13 cellular contexts compared by ENCODE assay signal in genomic region chr4:76726141-76726540, GRCh38.
"Had no signal": no experiment of that assay in that cellular context is flagged by ENCODE, and none has a peak within 500 bp of the region (broad histone marks: within the 10 kb centered on the region; RNA-seq: fewer than 3 reads in every experiment).

No MANE protein-coding gene starts in this region.

- DNase-seq: activated naive CD4-positive, alpha-beta T cell treated with anti-CD3 and anti-CD28 coated beads, Interleukin-2, amount 50 U/mL, for 16 hours; activated T-cell treated with anti-CD3 and anti-CD28 coated beads, Interleukin-2, amount 50 U/mL, for 1 hour; adrenal gland; central memory CD4-positive, alpha-beta T cell; effector CD8-positive, alpha-beta T cell; midbrain; thyroid gland had no signal

- H3K4me2 ChIP-seq: smooth muscle cell had no signal

- H3K27me3 ChIP-seq: adrenal gland, gastroesophageal sphincter, right atrium auricular region, thyroid gland, vagina had no signal

- H3K4me1 ChIP-seq: adrenal gland, vagina had no signal

- H3K27ac ChIP-seq: adrenal gland, coronary artery, gastroesophageal sphincter, right atrium auricular region, thyroid gland, vagina had no signal

- H3K9me3 ChIP-seq: adrenal gland, gastroesophageal sphincter, right atrium auricular region, thyroid gland, vagina had no signal

- H3K36me3 ChIP-seq: adrenal gland, gastroesophageal sphincter, right atrium auricular region, thyroid gland, vagina had no signal

- H3K4me3 ChIP-seq: adrenal gland, coronary artery, gastroesophageal sphincter, right atrium auricular region, smooth muscle cell, thyroid gland, vagina had no signal

- ATAC-seq: activated CD4-positive, CD25-positive, alpha-beta regulatory T cell treated with anti-CD3 and anti-CD28 coated beads, Interleukin-2, amount 50 U/mL, for 24 hours; gastroesophageal sphincter had no signal
